Comparison of ENCODE assay signal across 1 cellular context in the genomic region with DNA sequence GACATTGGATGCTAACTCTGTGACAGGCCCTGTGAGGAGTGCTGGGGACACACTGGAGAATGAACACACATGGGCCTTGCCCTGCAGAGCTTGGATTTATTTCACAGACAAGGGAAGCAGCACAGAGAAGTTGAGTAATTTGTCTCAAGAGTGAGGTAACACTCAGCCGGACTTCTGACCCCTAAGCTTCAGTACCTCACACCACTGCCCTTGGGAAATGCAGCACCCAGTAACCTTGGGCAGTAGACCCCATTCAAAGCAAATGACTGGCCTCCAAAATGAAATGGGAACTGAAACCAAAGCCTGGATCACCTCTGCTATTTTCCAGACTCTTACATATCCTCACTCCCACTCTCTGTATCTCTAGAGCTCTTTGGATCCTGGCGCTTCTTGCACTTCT.
TF ChIP-seq lines count a peak whose summit lies in the region.

No MANE protein-coding gene starts in this region.

TF ChIP-seq in HepG2, 621 proteins besides CTCF, POLR2A, EP300 and RAD21 (continued from another document and continues in another):
- TF ChIP-seq LRRFIP1 (CRISPR knock-in tag; conservative IDR thresholded peaks at IDR 0.05): no peak
- TF ChIP-seq GATAD1 (CRISPR knock-in tag; IDR thresholded peaks at IDR 0.05): 0 out of 2 replicates have a peak, but pooled peaks have one; percentile 11
- no peak for TF ChIP-seq HNRNPL (IDR thresholded peaks at IDR 0.05; ENCODE audit: low read depth, low read length)
- TF ChIP-seq, protein P1, sequence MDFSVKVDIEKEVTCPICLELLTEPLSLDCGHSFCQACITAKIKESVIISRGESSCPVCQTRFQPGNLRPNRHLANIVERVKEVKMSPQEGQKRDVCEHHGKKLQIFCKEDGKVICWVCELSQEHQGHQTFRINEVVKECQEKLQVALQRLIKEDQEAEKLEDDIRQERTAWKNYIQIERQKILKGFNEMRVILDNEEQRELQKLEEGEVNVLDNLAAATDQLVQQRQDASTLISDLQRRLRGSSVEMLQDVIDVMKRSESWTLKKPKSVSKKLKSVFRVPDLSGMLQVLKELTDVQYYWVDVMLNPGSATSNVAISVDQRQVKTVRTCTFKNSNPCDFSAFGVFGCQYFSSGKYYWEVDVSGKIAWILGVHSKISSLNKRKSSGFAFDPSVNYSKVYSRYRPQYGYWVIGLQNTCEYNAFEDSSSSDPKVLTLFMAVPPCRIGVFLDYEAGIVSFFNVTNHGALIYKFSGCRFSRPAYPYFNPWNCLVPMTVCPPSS (IDR thresholded peaks at IDR 0.05): no peak
- TF ChIP-seq FOXA1 (IDR thresholded peaks at IDR 0.05): no peak
- TF ChIP-seq FOXA1 (CRISPR knock-in tag; IDR thresholded peaks at IDR 0.05): no peak
- no peak for TF ChIP-seq MAF1 (CRISPR knock-in tag; IDR thresholded peaks at IDR 0.05; ENCODE audit: borderline replicate concordance)
- TF ChIP-seq KLF11 (CRISPR knock-in tag; IDR thresholded peaks at IDR 0.05): no peak
- no peak for TF ChIP-seq ARNTL (CRISPR knock-in tag; IDR thresholded peaks at IDR 0.05)
- TF ChIP-seq SOX6 (IDR thresholded peaks at IDR 0.05): no peak
- peak; percentile 58 for TF ChIP-seq SOX6 (CRISPR knock-in tag; IDR thresholded peaks at IDR 0.05)
- TF ChIP-seq PBX2 (CRISPR knock-in tag; IDR thresholded peaks at IDR 0.05): no peak
- TF ChIP-seq, protein P2, sequence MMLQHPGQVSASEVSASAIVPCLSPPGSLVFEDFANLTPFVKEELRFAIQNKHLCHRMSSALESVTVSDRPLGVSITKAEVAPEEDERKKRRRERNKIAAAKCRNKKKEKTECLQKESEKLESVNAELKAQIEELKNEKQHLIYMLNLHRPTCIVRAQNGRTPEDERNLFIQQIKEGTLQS (CRISPR knock-in tag; IDR thresholded peaks at IDR 0.05): 0 out of 2 replicates have a peak, but pooled peaks have one; percentile 32
- no peak for TF ChIP-seq ZNF510 (CRISPR knock-in tag; IDR thresholded peaks at IDR 0.05; ENCODE audit: low read depth)
- TF ChIP-seq ZKSCAN5 (CRISPR knock-in tag; IDR thresholded peaks at IDR 0.05): no peak
- no peak for TF ChIP-seq NR0B2 (CRISPR knock-in tag; IDR thresholded peaks at IDR 0.05)
- no peak for TF ChIP-seq ZNF709 (CRISPR knock-in tag; IDR thresholded peaks at IDR 0.05)
- no peak for TF ChIP-seq ZNF710 (CRISPR knock-in tag; IDR thresholded peaks at IDR 0.05; ENCODE audit: borderline replicate concordance)
- no peak for TF ChIP-seq POLR2G (IDR thresholded peaks at IDR 0.05; ENCODE audit: low read depth, low read length)
- TF ChIP-seq PHF20 (CRISPR knock-in tag; IDR thresholded peaks at IDR 0.05): no peak
- TF ChIP-seq ZBTB43 (CRISPR knock-in tag; conservative IDR thresholded peaks at IDR 0.05): no peak
- TF ChIP-seq, protein P3, sequence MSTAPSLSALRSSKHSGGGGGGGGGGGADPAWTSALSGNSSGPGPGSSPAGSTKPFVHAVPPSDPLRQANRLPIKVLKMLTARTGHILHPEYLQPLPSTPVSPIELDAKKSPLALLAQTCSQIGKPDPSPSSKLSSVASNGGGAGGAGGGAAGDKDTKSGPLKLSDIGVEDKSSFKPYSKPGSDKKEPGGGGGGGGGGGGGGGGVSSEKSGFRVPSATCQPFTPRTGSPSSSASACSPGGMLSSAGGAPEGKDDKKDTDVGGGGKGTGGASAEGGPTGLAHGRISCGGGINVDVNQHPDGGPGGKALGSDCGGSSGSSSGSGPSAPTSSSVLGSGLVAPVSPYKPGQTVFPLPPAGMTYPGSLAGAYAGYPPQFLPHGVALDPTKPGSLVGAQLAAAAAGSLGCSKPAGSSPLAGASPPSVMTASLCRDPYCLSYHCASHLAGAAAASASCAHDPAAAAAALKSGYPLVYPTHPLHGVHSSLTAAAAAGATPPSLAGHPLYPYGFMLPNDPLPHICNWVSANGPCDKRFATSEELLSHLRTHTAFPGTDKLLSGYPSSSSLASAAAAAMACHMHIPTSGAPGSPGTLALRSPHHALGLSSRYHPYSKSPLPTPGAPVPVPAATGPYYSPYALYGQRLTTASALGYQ (CRISPR knock-in tag; IDR thresholded peaks at IDR 0.05): no peak
- TF ChIP-seq LCORL (IDR thresholded peaks at IDR 0.05): no peak
- TF ChIP-seq LCORL (CRISPR knock-in tag; IDR thresholded peaks at IDR 0.05): peak; percentile 76
- TF ChIP-seq BRCA1 (CRISPR knock-in tag; IDR thresholded peaks at IDR 0.05): no peak
- no peak for TF ChIP-seq ZNF251 (CRISPR knock-in tag; IDR thresholded peaks at IDR 0.05)
- TF ChIP-seq TCF12 (IDR thresholded peaks at IDR 0.05): no peak
- no peak for TF ChIP-seq TCF12 (CRISPR knock-in tag; IDR thresholded peaks at IDR 0.05)
- no peak for TF ChIP-seq ZNF563 (CRISPR knock-in tag; IDR thresholded peaks at IDR 0.05)
- no peak for TF ChIP-seq ZNF142 (CRISPR knock-in tag; IDR thresholded peaks at IDR 0.05)
- TF ChIP-seq, protein P4, sequence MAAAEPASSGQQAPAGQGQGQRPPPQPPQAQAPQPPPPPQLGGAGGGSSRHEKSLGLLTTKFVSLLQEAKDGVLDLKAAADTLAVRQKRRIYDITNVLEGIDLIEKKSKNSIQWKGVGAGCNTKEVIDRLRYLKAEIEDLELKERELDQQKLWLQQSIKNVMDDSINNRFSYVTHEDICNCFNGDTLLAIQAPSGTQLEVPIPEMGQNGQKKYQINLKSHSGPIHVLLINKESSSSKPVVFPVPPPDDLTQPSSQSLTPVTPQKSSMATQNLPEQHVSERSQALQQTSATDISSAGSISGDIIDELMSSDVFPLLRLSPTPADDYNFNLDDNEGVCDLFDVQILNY (CRISPR knock-in tag; conservative IDR thresholded peaks at IDR 0.05): no peak
- 0 out of 2 replicates have a peak, but pooled peaks have one; percentile 22 for TF ChIP-seq MIXL1 (CRISPR knock-in tag; IDR thresholded peaks at IDR 0.05)
- no peak for TF ChIP-seq TEAD3 (CRISPR knock-in tag; optimal IDR thresholded peaks at IDR 0.05; ENCODE audit: borderline replicate concordance)
- no peak for TF ChIP-seq ZNF552 (CRISPR knock-in tag; IDR thresholded peaks at IDR 0.05; ENCODE audit: borderline replicate concordance)
- no peak for TF ChIP-seq MLXIP (CRISPR knock-in tag; IDR thresholded peaks at IDR 0.05; ENCODE audit: borderline replicate concordance)
- TF ChIP-seq KLF6 (CRISPR knock-in tag; IDR thresholded peaks at IDR 0.05): no peak
- TF ChIP-seq FOSL2 (CRISPR knock-in tag; IDR thresholded peaks at IDR 0.05): peak; percentile 27; the same call in 1 of the 2 replicates
